Comparison of ENCODE assay signal across 1 cellular context in genomic region chr11:120494595-120494994, GRCh38.
TF ChIP-seq lines count a peak whose summit lies in the region.

No MANE protein-coding gene starts in this region.

TF ChIP-seq in IMR-90, 13 proteins besides CTCF, POLR2A, EP300 and RAD21 (continued from another document):
- TF ChIP-seq, protein P1, sequence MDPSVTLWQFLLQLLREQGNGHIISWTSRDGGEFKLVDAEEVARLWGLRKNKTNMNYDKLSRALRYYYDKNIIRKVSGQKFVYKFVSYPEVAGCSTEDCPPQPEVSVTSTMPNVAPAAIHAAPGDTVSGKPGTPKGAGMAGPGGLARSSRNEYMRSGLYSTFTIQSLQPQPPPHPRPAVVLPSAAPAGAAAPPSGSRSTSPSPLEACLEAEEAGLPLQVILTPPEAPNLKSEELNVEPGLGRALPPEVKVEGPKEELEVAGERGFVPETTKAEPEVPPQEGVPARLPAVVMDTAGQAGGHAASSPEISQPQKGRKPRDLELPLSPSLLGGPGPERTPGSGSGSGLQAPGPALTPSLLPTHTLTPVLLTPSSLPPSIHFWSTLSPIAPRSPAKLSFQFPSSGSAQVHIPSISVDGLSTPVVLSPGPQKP (IDR thresholded peaks at IDR 0.05; ENCODE audit: borderline replicate concordance, low read depth, low read length) = no peak
- TF ChIP-seq SMC3 (IDR thresholded peaks at IDR 0.05; ENCODE audit: low read depth, low read length) (no peak), NFE2L2 (IDR thresholded peaks at IDR 0.05; ENCODE audit: low read depth, low read length) (no peak), MAZ (IDR thresholded peaks at IDR 0.05; ENCODE audit: borderline replicate concordance, low read depth, low read length) (no peak), CEBPB (IDR thresholded peaks at IDR 0.05; ENCODE audit: low read depth, low read length) (no peak), MAFK (IDR thresholded peaks at IDR 0.05; ENCODE audit: low read depth, low read length) (no peak), FOS (IDR thresholded peaks at IDR 0.05; ENCODE audit: low read depth, low read length) (no peak)
